Comparison of ENCODE assay signal across 12 cellular contexts in the genomic region with DNA sequence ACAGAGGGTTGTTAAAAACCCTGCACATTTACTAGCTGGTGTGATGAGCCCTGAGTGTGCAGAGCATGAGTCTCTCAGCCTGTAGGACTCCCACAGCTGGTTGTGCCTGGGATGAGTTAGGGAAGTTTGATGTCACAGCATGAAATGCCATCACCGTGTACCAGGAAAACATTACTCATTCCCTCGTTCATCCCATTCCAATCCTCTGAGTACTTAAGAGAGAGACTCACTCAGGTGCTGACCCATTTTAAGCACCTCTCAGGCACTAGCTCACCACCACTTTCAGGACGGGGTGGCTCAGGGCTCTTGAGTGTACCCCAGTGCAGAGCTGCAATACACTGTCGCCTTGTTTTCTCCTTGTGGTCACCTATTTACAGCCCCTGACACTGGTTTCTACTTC. TPM values are rescaled to one million over a fixed set of nuclear protein-coding genes. Genes with fewer than 3 reads are reported as not detected.
DNase-seq lines count a peak whose midpoint lies in the region; TF ChIP-seq lines count a peak whose summit lies in the region.
"Had no signal": no experiment of that assay in that cellular context is flagged by ENCODE, and none has a peak within 500 bp of the region (broad histone marks: within the 10 kb centered on the region; RNA-seq: fewer than 3 reads in every experiment).

No MANE protein-coding gene starts in this region.

- H3K27me3 Mint-ChIP-seq in activated naive CD8-positive, alpha-beta T cell treated with anti-CD3 and anti-CD28 coated beads for 36 hours: no peaks in the 10 kb centered on the region
- H3K27me3 Mint-ChIP-seq in mesothelial cell of epicardium (ENCODE audit: low read depth): peaks cover 2% of the 10 kb centered on the region
- H3K27me3 Mint-ChIP-seq: B cell had no signal

- H3K4me3 ChIP-seq in brain microvascular endothelial cell (ENCODE audit: low read depth, low read length) (no peak overlapping the region), vagina (no peak overlapping the region)

- H3K27ac Mint-ChIP-seq in activated naive CD8-positive, alpha-beta T cell treated with anti-CD3 and anti-CD28 coated beads for 36 hours: no peak overlapping the region
- H3K27ac Mint-ChIP-seq in mesothelial cell of epicardium: no peak overlapping the region
- H3K27ac Mint-ChIP-seq: activated T-helper 17 cell treated with anti-CD3 and anti-CD28 coated beads, Interleukin-2, amount 50 U/mL, for 72 hours; B cell had no signal

- H3K36me3 ChIP-seq in brain microvascular endothelial cell (replicated peaks): no peaks in the 10 kb centered on the region
- no peaks in the 10 kb centered on the region for H3K36me3 ChIP-seq in vagina

- intact Hi-C loops in vagina (cut with DNase I): no loop called here

- H3K27ac ChIP-seq in brain microvascular endothelial cell (peak overlapping the region; percentile 16), vagina (no peak overlapping the region)

- peaks cover 1% of the 10 kb centered on the region for H3K9me3 Mint-ChIP-seq in activated naive CD8-positive, alpha-beta T cell treated with anti-CD3 and anti-CD28 coated beads for 36 hours
- no peaks in the 10 kb centered on the region for H3K9me3 Mint-ChIP-seq in mesothelial cell of epicardium

- no peak for TF ChIP-seq CTCF in brain microvascular endothelial cell (IDR thresholded peaks at IDR 0.05; ENCODE audit: low read depth, low read length, missing control alignments)
- no peak for TF ChIP-seq CTCF in vagina (IDR thresholded peaks at IDR 0.05)
- TF ChIP-seq CTCF in mesothelial cell of epicardium (IDR thresholded peaks at IDR 0.05; ENCODE audit: unreplicated experiment): no peak

- peaks cover 7% of the 10 kb centered on the region for H3K4me1 Mint-ChIP-seq in activated naive CD8-positive, alpha-beta T cell treated with anti-CD3 and anti-CD28 coated beads for 36 hours
- no peaks in the 10 kb centered on the region for H3K4me1 Mint-ChIP-seq in mesothelial cell of epicardium

- H3K27me3 ChIP-seq in brain microvascular endothelial cell (replicated peaks) (no peaks in the 10 kb centered on the region), vagina (no peaks in the 10 kb centered on the region)

- no peaks in the 10 kb centered on the region for H3K9me3 ChIP-seq in vagina

- DNase-seq in 8988T: peak; percentile 70
- DNase-seq in HK-2 (ENCODE audit: unreplicated experiment): peak; percentile 63
- peak; percentile 83 for DNase-seq in brain microvascular endothelial cell
- DNase-seq in kidney glomerular epithelial cell (lab: John Stamatoyannopoulos, UW): peak; percentile 81
- no peak for DNase-seq in activated naive CD8-positive, alpha-beta T cell treated with anti-CD3 and anti-CD28 coated beads for 36 hours
- no peak for DNase-seq in NCI-H2196 treated with DMSO at 0.1 percent for 48 hours (lab: John Stamatoyannopoulos, UW; ENCODE audit: unreplicated experiment)
- DNase-seq in vagina (ENCODE audit: extremely low spot score in 2 of 2): no peak
- DNase-seq in mesothelial cell of epicardium (ENCODE audit: low spot score in 2 of 2, unreplicated experiment in 2 of 2): no peak
- DNase-seq: activated CD4-positive, CD25-positive, alpha-beta regulatory T cell; effector CD4-positive, alpha-beta T cell had no signal

- in situ Hi-C loops in brain microvascular endothelial cell (cut with HindIII; ENCODE audit: low pct_ligation_motif_present, low sequenced_read_pairs): no loop called here

- no peak overlapping the region for H3K4me3 Mint-ChIP-seq in activated naive CD8-positive, alpha-beta T cell treated with anti-CD3 and anti-CD28 coated beads for 36 hours
- no peak overlapping the region for H3K4me3 Mint-ChIP-seq in mesothelial cell of epicardium
- H3K4me3 Mint-ChIP-seq: activated T-helper 17 cell treated with anti-CD3 and anti-CD28 coated beads, Interleukin-2, amount 50 U/mL, for 72 hours; B cell had no signal

- TF ChIP-seq POLR2A in vagina (IDR thresholded peaks at IDR 0.05): no peak

- H3K4me1 ChIP-seq in vagina: no peaks in the 10 kb centered on the region

- no peaks in the 10 kb centered on the region for H3K36me3 Mint-ChIP-seq in activated naive CD8-positive, alpha-beta T cell treated with anti-CD3 and anti-CD28 coated beads for 36 hours
- H3K36me3 Mint-ChIP-seq in mesothelial cell of epicardium: no peaks in the 10 kb centered on the region

RNA-seq across cellular contexts. Expression of gene MGLL, which starts 18.7 kb away (rescaled TPM):
- total RNA-seq in activated naive CD8-positive, alpha-beta T cell treated with anti-CD3 and anti-CD28 coated beads for 36 hours: under 1 TPM; 0.28 to 0.29 TPM
- total RNA-seq in vagina (35.6 TPM), mesothelial cell of epicardium (2.0 to 2.5 TPM (median 2.4 TPM) in 3 replicates)

Comparison
In these comparisons a context has a peak if more than half of its experiments do, and no peak if none do; other contexts are left out.
1. DNase-seq: peak in 8988T (single experiment), HK-2 (single experiment), brain microvascular endothelial cell (single experiment) and kidney glomerular epithelial cell (single experiment); none in activated naive CD8-positive, alpha-beta T cell treated with anti-CD3 and anti-CD28 coated beads for 36 hours (single experiment), NCI-H2196 treated with DMSO at 0.1 percent for 48 hours (single experiment), vagina (0 of 2) and mesothelial cell of epicardium (0 of 2).
2. RNA of gene MGLL, which starts 18.7 kb away (total RNA-seq): 35.6 TPM in vagina (single experiment); 2.0 to 2.5 TPM in mesothelial cell of epicardium and 0.28 to 0.29 TPM in activated naive CD8-positive, alpha-beta T cell treated with anti-CD3 and anti-CD28 coated beads for 36 hours; every median in the first group is over 10 times any median in the second.